ENCODE assay signal across 8 cellular contexts in genomic region chr13:114131581-114132418, GRCh38. TPM values are rescaled to one million over a fixed set of nuclear protein-coding genes. Genes with fewer than 3 reads are reported as not detected.
DNase-seq lines count a peak whose midpoint lies in the region; ATAC-seq, FAIRE-seq and TF ChIP-seq lines count a peak whose summit lies in the region.

No MANE protein-coding gene starts in this region.

- H3K4me1 ChIP-seq in NT2/D1 (ENCODE audit: insufficient read depth, insufficient read length) (peaks cover 27% of the 10 kb centered on the region), K562 (replicated peaks in 1 of 2; ENCODE audit: control insufficient read depth in 2 of 2, insufficient read depth in 2 of 2, low read length in 2 of 2) (peaks cover 32 to 68% of the 10 kb centered on the region in 2 experiments)

- H3K9ac ChIP-seq in NT2/D1 (ENCODE audit: insufficient read length, low read depth) = peak overlapping the region; percentile 81
- H3K9ac ChIP-seq in K562 (ENCODE audit: insufficient read depth in 1 of 2, low read depth in 2 of 2, low read length in 2 of 2) = peak overlapping the region; percentile 64 to 96

- TF ChIP-seq RAD21 in K562 (CRISPR knock-in tag; conservative IDR thresholded peaks at IDR 0.05 in 1 of 2, IDR thresholded peaks at IDR 0.05 in 1 of 2) = no peak

- no peak for TF ChIP-seq POLR2A in K562 (conservative IDR thresholded peaks at IDR 0.05)

- H3K27me3 ChIP-seq in H7 (ENCODE audit: control insufficient read depth, insufficient read depth, low read length) (peaks cover 3% of the 10 kb centered on the region), NT2/D1 (ENCODE audit: insufficient read depth, insufficient read length) (peaks cover 25% of the 10 kb centered on the region), K562 (ENCODE audit: control insufficient read depth in 2 of 2, insufficient read depth in 2 of 2, low read length in 2 of 2) (no peaks in the 10 kb centered on the region), kidney epithelial cell (ENCODE audit: control insufficient read depth, insufficient read depth, low read length) (no peaks in the 10 kb centered on the region)

- ATAC-seq in K562 = peak; percentile 37
- peak; percentile 2 for ATAC-seq in stimulated activated memory B cell treated with anti-CD40 and anti-IgM and Interleukin-4, amounts not matched to agents 10 μg/mL and 1 μg/mL and 100 μg/mL, for 72 hours
- no peak for ATAC-seq in esophagus mucosa

- H4K20me1 ChIP-seq in K562 (replicated peaks; ENCODE audit: control insufficient read depth, insufficient read depth, low read length) = no peaks in the 10 kb centered on the region

- H2AFZ ChIP-seq in K562 (ENCODE audit: low read depth, low read length) = peak overlapping the region; percentile 78

- no peaks in the 10 kb centered on the region; the same call in 1 of the 2 replicates for H3K36me3 ChIP-seq in H7 (replicated peaks; ENCODE audit: control insufficient read depth, insufficient read depth, low read length)
- H3K36me3 ChIP-seq in NT2/D1 (ENCODE audit: insufficient read depth, insufficient read length, low read length) = peaks cover 7% of the 10 kb centered on the region
- no peaks in the 10 kb centered on the region for H3K36me3 ChIP-seq in K562 (ENCODE audit: control insufficient read depth, insufficient read depth, low read length)
- no peaks in the 10 kb centered on the region for H3K36me3 ChIP-seq in kidney epithelial cell (ENCODE audit: control insufficient read depth, insufficient read depth, low read length)

- DNase-seq in GM03348 (ENCODE audit: low spot score) (peak; percentile 47), H7 (peak; percentile 92), NT2/D1 (ENCODE audit: low read depth, low spot score) (no peak), K562 (ENCODE audit: extremely low read depth in 1 of 4, low spot score in 3 of 4) (peak; percentile 42 to 69 (median 58)), kidney epithelial cell (ENCODE audit: low read depth) (no peak), AML-193 (lab: John Stamatoyannopoulos, UW) (no peak)

- no peaks in the 10 kb centered on the region for H3K36me3 Mint-ChIP-seq in stimulated activated memory B cell treated with anti-CD40 and anti-IgM and Interleukin-4, amounts not matched to agents 10 μg/mL and 1 μg/mL and 100 μg/mL, for 72 hours

- H3K9me3 Mint-ChIP-seq in stimulated activated memory B cell treated with anti-CD40 and anti-IgM and Interleukin-4, amounts not matched to agents 10 μg/mL and 1 μg/mL and 100 μg/mL, for 72 hours = no peaks in the 10 kb centered on the region

- FAIRE-seq in K562 (lab: Jason Lieb, UNC) = peak; percentile 44

- peak overlapping the region; percentile 80 for H3K27ac ChIP-seq in K562 (ENCODE audit: extremely low read depth, low read depth, low read length)

- TF ChIP-seq CTCF in K562 (IDR thresholded peaks at IDR 0.05 in 2 of 3, conservative IDR thresholded peaks at IDR 0.05 in 1 of 3; ENCODE audit: insufficient read depth in 2 of 3, low read depth in 1 of 3, low read length in 3 of 3) (no peak), kidney epithelial cell (IDR thresholded peaks at IDR 0.05; ENCODE audit: insufficient read depth, low read length, poor library complexity, severe bottlenecking) (no peak)

- CTCF ChIA-PET in K562 (lab: Yijun Ruan, JAX; ENCODE audit: low intra/inter-chr PET ratio) = no interaction called here

- peak overlapping the region; percentile 91 for H3K4me2 ChIP-seq in K562 (ENCODE audit: insufficient read depth, low read length)

- 0% methylated on average over 20 of the region's 95 CpGs for WGBS in K562 (ENCODE audit: insufficient coverage, low coverage, missing lambda C conversion rate)

- H3K9me1 ChIP-seq in K562 (ENCODE audit: control insufficient read depth, insufficient read depth, low read length) = no peaks in the 10 kb centered on the region

- H3K4me1 Mint-ChIP-seq in stimulated activated memory B cell treated with anti-CD40 and anti-IgM and Interleukin-4, amounts not matched to agents 10 μg/mL and 1 μg/mL and 100 μg/mL, for 72 hours = peaks cover 67% of the 10 kb centered on the region

- in situ Hi-C loops in K562 (cut with MboI) = no loop called here

- intact Hi-C loops in K562 (cut with micrococcal nuclease) = no loop called here

- H3K4me3 Mint-ChIP-seq in stimulated activated memory B cell treated with anti-CD40 and anti-IgM and Interleukin-4, amounts not matched to agents 10 μg/mL and 1 μg/mL and 100 μg/mL, for 72 hours = peak overlapping the region; percentile 99

- POLR2A ChIA-PET in K562 (lab: Yijun Ruan, JAX) = interaction anchor here (1.0 to 1.1 kb wide), 2 partner anchors 13 to 91 kb away, joined by 3 to 4 read pairs; no protein-coding TSS in a partner anchor

- peaks cover 54% of the 10 kb centered on the region for H3K79me2 ChIP-seq in K562 (ENCODE audit: control insufficient read depth, insufficient read depth, low read length)

- H3K4me3 ChIP-seq in H7 (ENCODE audit: insufficient read depth, low read depth, low read length) = peak overlapping the region; percentile 71
- H3K4me3 ChIP-seq in NT2/D1 (ENCODE audit: insufficient read length, low read depth) = peak overlapping the region; percentile 72
- H3K4me3 ChIP-seq in K562 = peak overlapping the region; percentile 65
- H3K4me3 ChIP-seq in kidney epithelial cell (ENCODE audit: low read depth, low read length) = peak overlapping the region; percentile 55

- no peak for TF ChIP-seq EP300 in K562 (IDR thresholded peaks at IDR 0.05; ENCODE audit: low read length)

- H3K27ac Mint-ChIP-seq in stimulated activated memory B cell treated with anti-CD40 and anti-IgM and Interleukin-4, amounts not matched to agents 10 μg/mL and 1 μg/mL and 100 μg/mL, for 72 hours = peak overlapping the region; percentile 94

- no peaks in the 10 kb centered on the region for H3K27me3 Mint-ChIP-seq in stimulated activated memory B cell treated with anti-CD40 and anti-IgM and Interleukin-4, amounts not matched to agents 10 μg/mL and 1 μg/mL and 100 μg/mL, for 72 hours

- H3K9me3 ChIP-seq in NT2/D1 (ENCODE audit: insufficient read depth, low read length) (no peaks in the 10 kb centered on the region), K562 (replicated peaks; ENCODE audit: control insufficient read depth, insufficient read depth, low read depth, low read length) (no peaks in the 10 kb centered on the region)

- BruUV-seq in K562 (replicated peaks; lab: Mats Ljungman, UMichigan) = no TSS peak

TF ChIP-seq in K562, 482 proteins besides CTCF, POLR2A, EP300 and RAD21 (continues in another document):
- TF ChIP-seq ZEB2 (IDR thresholded peaks at IDR 0.05) (no peak), ZNF764 (CRISPR knock-in tag; IDR thresholded peaks at IDR 0.05; ENCODE audit: low read depth) (no peak), ADNP (tag; IDR thresholded peaks at IDR 0.05) (no peak), PHB (CRISPR knock-in tag; IDR thresholded peaks at IDR 0.05) (no peak), KLF1 (tag; IDR thresholded peaks at IDR 0.05) (no peak)

RNA-seq across cellular contexts. Expression of gene RASA3, which starts 0.6 kb away (rescaled TPM):
- 15.3 and 16.5 TPM in 2 replicates for total RNA-seq in H7 (2014; rRNA removed; shearing (Covaris generic))
- total RNA-seq in K562 (2011; cell fraction: chromatin; rRNA removed; ENCODE audit: low replicate concordance) = 25.3 and 38.4 TPM in 2 replicates
- 14.7 and 16.1 TPM in 2 replicates for total RNA-seq in K562 (2011; cell fraction: nucleolus; rRNA removed)
- 13.4 and 15.3 TPM in 2 replicates for total RNA-seq in K562 (2011; cell fraction: nucleoplasm; rRNA removed)
- total RNA-seq in K562 (2014; rRNA removed) (15.3 and 17.8 TPM in 2 replicates), K562 (2014; rRNA removed; fragmentation: Illumina TruSeq; extraction: Trizol) (9.6 and 10.7 TPM in 2 replicates), K562 (2015; rRNA removed; fragmentation: Illumina TruSeq; extraction: Trizol) (12.9 and 13.7 TPM in 2 replicates), K562 (2021) (21.4 and 25.3 TPM in 2 replicates), kidney epithelial cell (25.4 and 27.0 TPM in 2 replicates), esophagus mucosa (1.6 TPM)
- polyA plus RNA-seq in K562 (2011; rRNA removed) (14.1 and 14.4 TPM in 2 replicates), K562 (2014; fragmentation: Illumina TruSeq; extraction: Trizol) (17.3 and 19.7 TPM in 2 replicates), K562 (2014; fragmentation: Nextera tagmentation; extraction: Ambion mirVana) (1 to 10 TPM in 1 of 2 experiments, under 1 TPM in 1; 0.72 to 1.2 TPM), K562 (2014; rRNA removed) (19.1 and 21.9 TPM in 2 replicates)
- polyA plus RNA-seq in K562 (2011; cell fraction: cytosol; rRNA removed) = 14.1 and 18.5 TPM in 2 replicates
- polyA plus RNA-seq in K562 (2011; cell fraction: nucleus; rRNA removed) = 16.6 and 21.7 TPM in 2 replicates
- 17.5 and 23.4 TPM in 2 replicates for polyA plus RNA-seq in K562 (2012)
- 10.5 and 13.0 TPM in 2 replicates for polyA minus RNA-seq in K562 (2011; rRNA and poly(A)+ RNA removed)
- polyA minus RNA-seq in K562 (2011; cell fraction: cytosol; rRNA and poly(A)+ RNA removed) = 10.9 and 12.9 TPM in 2 replicates
- polyA minus RNA-seq in K562 (2011; cell fraction: nucleus; rRNA and poly(A)+ RNA removed) = 6.3 and 8.4 TPM in 2 replicates

RNA-seq across cellular contexts. Expression of gene CFAP97D2, which starts 47.3 kb away (rescaled TPM):
- not detected in 2 replicates for total RNA-seq in H7 (2014; rRNA removed; shearing (Covaris generic))
- not detected in 2 replicates for total RNA-seq in K562 (2011; cell fraction: chromatin; rRNA removed; ENCODE audit: low replicate concordance)
- not detected in 2 replicates for total RNA-seq in K562 (2011; cell fraction: nucleolus; rRNA removed)
- total RNA-seq in K562 (2011; cell fraction: nucleoplasm; rRNA removed) = not detected in 2 replicates
- total RNA-seq in K562 (2014; rRNA removed) (not detected in 2 replicates), K562 (2014; rRNA removed; fragmentation: Illumina TruSeq; extraction: Trizol) (not detected in 2 replicates), K562 (2015; rRNA removed; fragmentation: Illumina TruSeq; extraction: Trizol) (not detected in 2 replicates), K562 (2021) (not detected in 2 replicates), kidney epithelial cell (not detected in 2 replicates), esophagus mucosa (not detected)
- polyA plus RNA-seq in K562 (2011; rRNA removed) (not detected in 2 replicates), K562 (2014; fragmentation: Illumina TruSeq; extraction: Trizol) (not detected in 2 replicates), K562 (2014; fragmentation: Nextera tagmentation; extraction: Ambion mirVana) (not detected), K562 (2014; rRNA removed) (not detected in 2 replicates)
- not detected in 2 replicates for polyA plus RNA-seq in K562 (2011; cell fraction: cytosol; rRNA removed)
- polyA plus RNA-seq in K562 (2011; cell fraction: nucleus; rRNA removed) = not detected in 2 replicates
- 0.07 and 0.40 TPM in 2 replicates for polyA plus RNA-seq in K562 (2012)
- polyA minus RNA-seq in K562 (2011; rRNA and poly(A)+ RNA removed) = not detected in 2 replicates
- not detected in 2 replicates for polyA minus RNA-seq in K562 (2011; cell fraction: cytosol; rRNA and poly(A)+ RNA removed)
- not detected in 2 replicates for polyA minus RNA-seq in K562 (2011; cell fraction: nucleus; rRNA and poly(A)+ RNA removed)

Comparison
In these comparisons a context has a peak if more than half of its experiments do, and no peak if none do; other contexts are left out.
1. DNase-seq: peak in GM03348 (single experiment), H7 (single experiment) and K562 (4 of 4); none in NT2/D1 (single experiment), kidney epithelial cell (single experiment) and AML-193 (0 of 2).
2. Peak in every context shown above with its lines, with median percentiles within 50 percentile points of each other: H3K4me3 ChIP-seq.